In the genomic region with DNA sequence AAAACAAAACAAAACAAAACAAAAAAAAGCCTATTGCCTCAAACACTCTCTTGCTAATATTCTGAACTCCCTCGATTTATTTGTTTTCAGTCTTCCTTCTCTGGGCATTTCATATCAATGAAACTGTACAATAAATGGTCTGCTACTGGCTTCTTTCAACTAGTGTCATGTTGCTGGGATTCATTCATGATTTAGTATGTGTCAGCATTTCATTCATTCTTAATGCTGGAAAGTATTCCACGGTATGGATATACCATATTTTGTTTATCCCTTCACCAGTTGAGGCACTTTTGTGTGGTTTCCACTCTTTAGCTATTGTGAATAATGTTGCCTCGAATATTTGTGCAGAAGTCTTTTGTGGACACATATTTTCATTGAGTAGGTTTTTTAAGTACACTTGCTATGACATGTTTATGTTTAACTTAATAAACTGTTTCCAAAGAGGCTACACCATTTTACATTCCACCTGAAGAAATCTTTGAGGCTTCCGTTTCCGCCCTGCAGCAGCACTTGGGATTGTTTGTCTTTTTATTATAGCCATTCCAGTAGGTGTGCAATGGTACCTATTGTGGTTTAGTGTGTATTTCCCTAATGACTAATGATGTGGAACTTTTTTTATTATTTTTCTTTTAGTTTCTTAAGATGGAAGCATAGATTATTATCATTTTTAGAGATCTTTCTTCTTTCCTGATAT, we compare ENCODE assay signal across 21 cellular contexts.
"Had no signal": no experiment of that assay in that cellular context is flagged by ENCODE, and none has a peak within 500 bp of the region (broad histone marks: within the 10 kb centered on the region; RNA-seq: fewer than 3 reads in every experiment).

No MANE protein-coding gene starts in this region.

- DNase-seq: KBM-7, MG63, NCI-H1092, NCI-H1105 treated with DMSO at 0.1 percent for 48 hours, NCI-H1417 treated with DMSO at 0.1 percent for 48 hours, NCI-H146, NCI-H1694 treated with DMSO at 0.1 percent for 48 hours, NCI-H1930, NCI-H2081, NCI-H2107, NCI-H2227 treated with DMSO at 0.1 percent for 48 hours, NCI-H524 treated with DMSO at 0.1 percent for 48 hours, NCI-H69, NCI-H774, SHP77, SK-N-SH, SW 1271 had no signal

- H3K27me3 ChIP-seq: MG63 had no signal

- H3K4me3 ChIP-seq: MG63 had no signal

- H3K9ac ChIP-seq: SK-N-SH had no signal

- H3K36me3 ChIP-seq: MG63 had no signal

- ATAC-seq: Panc1 had no signal

- FAIRE-seq: HTR-8/SVneo had no signal

- H3K9me3 ChIP-seq: MG63 had no signal

- H3K4me2 ChIP-seq: SK-N-SH had no signal

- H3K27ac ChIP-seq: HL-60, RWPE1 had no signal
